Comparison of ENCODE assay signal across 1 cellular context in the genomic region with DNA sequence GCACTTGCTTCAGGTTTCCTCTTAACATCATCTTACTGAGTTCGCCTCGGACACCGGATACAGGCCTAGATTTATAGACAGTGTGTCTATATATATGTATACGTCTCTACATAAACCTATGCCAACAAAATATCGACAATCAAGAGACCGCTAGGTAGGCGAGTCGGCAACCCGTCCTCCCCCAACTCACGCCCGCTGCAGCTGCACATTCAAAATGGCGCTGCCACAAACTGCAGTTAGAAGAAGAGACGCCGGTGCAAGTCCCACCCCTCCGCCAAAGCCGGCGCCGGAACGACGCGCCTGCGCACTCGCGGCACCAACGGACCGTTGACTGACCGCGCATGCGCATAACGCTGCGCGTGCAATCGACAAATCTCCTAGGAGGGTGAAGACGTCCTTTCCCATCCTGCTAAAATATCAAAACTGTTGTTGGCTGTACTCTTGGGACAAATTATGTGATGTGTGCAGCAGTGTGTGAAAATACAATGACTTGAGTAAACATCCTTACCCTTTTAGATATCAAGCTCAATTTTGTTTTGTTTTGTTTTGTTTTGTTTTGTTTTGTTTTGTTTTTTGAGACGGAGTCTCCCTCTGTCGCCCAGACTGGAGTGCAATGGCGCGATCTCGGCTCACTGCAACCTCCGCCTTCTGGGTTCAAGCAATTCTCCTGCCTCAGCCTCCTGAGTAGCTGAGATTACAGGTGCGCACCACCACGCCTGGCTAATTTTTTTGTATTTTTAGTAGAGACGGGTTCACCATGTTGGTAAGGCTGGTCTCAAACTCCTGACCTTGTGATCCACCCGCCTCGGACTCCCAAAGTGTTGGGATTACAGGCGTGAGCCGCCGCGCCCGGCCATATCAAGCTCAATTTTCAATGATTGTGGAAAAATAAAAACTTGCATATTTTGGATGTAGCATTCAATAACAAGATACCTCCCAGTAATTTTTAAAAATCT.
A peak's percentile ranks its signal among the peaks of the same experiment; 100 is the strongest.
TF ChIP-seq lines count a peak whose summit lies in the region.

A gene with protein sequence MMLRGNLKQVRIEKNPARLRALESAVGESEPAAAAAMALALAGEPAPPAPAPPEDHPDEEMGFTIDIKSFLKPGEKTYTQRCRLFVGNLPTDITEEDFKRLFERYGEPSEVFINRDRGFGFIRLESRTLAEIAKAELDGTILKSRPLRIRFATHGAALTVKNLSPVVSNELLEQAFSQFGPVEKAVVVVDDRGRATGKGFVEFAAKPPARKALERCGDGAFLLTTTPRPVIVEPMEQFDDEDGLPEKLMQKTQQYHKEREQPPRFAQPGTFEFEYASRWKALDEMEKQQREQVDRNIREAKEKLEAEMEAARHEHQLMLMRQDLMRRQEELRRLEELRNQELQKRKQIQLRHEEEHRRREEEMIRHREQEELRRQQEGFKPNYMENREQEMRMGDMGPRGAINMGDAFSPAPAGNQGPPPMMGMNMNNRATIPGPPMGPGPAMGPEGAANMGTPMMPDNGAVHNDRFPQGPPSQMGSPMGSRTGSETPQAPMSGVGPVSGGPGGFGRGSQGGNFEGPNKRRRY (minus strand): TSS at position 219 of the 956 bp plus-strand sequence. CDS start 188 bp downstream, at position 31.

TF ChIP-seq in HEK293, 187 proteins besides CTCF, POLR2A, EP300 and RAD21 (continued from another document):
- 0 out of 2 replicates have a peak, but pooled peaks have one; percentile 42 for TF ChIP-seq ZNF600 (tag by site-specific recombination; IDR thresholded peaks at IDR 0.05)
- TF ChIP-seq ZNF660 (tag by site-specific recombination; IDR thresholded peaks at IDR 0.05), result peak; percentile 63; the same call in 1 of the 2 replicates
- TF ChIP-seq, protein P1, sequence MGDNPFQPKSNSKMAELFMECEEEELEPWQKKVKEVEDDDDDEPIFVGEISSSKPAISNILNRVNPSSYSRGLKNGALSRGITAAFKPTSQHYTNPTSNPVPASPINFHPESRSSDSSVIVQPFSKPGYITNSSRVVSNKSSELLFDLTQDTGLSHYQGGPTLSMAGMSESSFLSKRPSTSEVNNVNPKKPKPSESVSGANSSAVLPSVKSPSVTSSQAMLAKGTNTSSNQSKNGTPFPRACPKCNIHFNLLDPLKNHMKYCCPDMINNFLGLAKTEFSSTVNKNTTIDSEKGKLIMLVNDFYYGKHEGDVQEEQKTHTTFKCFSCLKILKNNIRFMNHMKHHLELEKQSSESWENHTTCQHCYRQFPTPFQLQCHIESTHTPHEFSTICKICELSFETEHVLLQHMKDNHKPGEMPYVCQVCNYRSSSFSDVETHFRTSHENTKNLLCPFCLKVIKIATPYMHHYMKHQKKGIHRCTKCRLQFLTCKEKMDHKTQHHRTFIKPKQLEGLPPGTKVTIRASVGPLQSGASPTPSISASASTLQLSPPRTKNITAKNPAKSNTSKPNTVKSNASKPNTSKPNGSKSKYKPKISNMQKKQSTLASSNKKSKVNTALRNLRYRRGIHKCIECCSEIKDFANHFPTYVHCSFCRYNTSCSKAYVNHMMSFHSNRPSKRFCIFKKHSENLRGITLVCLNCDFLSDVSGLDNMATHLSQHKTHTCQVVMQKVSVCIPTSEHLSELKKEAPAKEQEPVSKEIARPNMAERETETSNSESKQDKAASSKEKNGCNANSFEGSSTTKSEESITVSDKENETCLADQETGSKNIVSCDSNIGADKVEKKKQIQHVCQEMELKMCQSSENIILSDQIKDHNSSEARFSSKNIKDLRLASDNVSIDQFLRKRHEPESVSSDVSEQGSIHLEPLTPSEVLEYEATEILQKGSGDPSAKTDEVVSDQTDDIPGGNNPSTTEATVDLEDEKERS (tag by site-specific recombination; IDR thresholded peaks at IDR 0.05), result peak; percentile 80; the same call in 1 of the 2 replicates
- TF ChIP-seq ZBTB8A (tag by site-specific recombination; IDR thresholded peaks at IDR 0.05), result peak; percentile 20; the same call in 1 of the 2 replicates
- TF ChIP-seq, protein P2, sequence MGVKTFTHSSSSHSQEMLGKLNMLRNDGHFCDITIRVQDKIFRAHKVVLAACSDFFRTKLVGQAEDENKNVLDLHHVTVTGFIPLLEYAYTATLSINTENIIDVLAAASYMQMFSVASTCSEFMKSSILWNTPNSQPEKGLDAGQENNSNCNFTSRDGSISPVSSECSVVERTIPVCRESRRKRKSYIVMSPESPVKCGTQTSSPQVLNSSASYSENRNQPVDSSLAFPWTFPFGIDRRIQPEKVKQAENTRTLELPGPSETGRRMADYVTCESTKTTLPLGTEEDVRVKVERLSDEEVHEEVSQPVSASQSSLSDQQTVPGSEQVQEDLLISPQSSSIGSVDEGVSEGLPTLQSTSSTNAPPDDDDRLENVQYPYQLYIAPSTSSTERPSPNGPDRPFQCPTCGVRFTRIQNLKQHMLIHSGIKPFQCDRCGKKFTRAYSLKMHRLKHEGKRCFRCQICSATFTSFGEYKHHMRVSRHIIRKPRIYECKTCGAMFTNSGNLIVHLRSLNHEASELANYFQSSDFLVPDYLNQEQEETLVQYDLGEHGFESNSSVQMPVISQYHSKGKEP (tag by site-specific recombination; IDR thresholded peaks at IDR 0.05), result peak; percentile 82
- 0 out of 2 replicates have a peak, but pooled peaks have one; percentile 22 for TF ChIP-seq SP2 (tag by site-specific recombination; IDR thresholded peaks at IDR 0.05)
- TF ChIP-seq ZNF335 (tag by site-specific recombination; conservative IDR thresholded peaks at IDR 0.05), result peak; percentile 88
- peak; percentile 63 for TF ChIP-seq ZBTB17 (tag by site-specific recombination; IDR thresholded peaks at IDR 0.05)
- TF ChIP-seq, protein P3, sequence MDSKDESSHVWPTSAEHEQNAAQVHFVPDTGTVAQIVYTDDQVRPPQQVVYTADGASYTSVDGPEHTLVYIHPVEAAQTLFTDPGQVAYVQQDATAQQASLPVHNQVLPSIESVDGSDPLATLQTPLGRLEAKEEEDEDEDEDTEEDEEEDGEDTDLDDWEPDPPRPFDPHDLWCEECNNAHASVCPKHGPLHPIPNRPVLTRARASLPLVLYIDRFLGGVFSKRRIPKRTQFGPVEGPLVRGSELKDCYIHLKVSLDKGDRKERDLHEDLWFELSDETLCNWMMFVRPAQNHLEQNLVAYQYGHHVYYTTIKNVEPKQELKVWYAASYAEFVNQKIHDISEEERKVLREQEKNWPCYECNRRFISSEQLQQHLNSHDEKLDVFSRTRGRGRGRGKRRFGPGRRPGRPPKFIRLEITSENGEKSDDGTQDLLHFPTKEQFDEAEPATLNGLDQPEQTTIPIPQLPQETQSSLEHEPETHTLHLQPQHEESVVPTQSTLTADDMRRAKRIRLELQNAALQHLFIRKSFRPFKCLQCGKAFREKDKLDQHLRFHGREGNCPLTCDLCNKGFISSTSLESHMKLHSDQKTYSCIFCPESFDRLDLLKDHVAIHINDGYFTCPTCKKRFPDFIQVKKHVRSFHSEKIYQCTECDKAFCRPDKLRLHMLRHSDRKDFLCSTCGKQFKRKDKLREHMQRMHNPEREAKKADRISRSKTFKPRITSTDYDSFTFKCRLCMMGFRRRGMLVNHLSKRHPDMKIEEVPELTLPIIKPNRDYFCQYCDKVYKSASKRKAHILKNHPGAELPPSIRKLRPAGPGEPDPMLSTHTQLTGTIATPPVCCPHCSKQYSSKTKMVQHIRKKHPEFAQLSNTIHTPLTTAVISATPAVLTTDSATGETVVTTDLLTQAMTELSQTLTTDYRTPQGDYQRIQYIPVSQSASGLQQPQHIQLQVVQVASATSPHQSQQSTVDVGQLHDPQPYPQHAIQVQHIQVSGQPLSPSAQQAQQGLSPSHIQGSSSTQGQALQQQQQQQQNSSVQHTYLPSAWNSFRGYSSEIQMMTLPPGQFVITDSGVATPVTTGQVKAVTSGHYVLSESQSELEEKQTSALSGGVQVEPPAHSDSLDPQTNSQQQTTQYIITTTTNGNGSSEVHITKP (tag by site-specific recombination; IDR thresholded peaks at IDR 0.05), result peak; percentile 60
- TF ChIP-seq SETDB1 (IDR thresholded peaks at IDR 0.05; ENCODE audit: insufficient read length, low read length), result peak; percentile 65
TF ChIP-seq in HEK293: peak in this region for 17; not testable (repeated sequence) for 170.
